1 cellular context compared by ENCODE assay signal in the genomic region with DNA sequence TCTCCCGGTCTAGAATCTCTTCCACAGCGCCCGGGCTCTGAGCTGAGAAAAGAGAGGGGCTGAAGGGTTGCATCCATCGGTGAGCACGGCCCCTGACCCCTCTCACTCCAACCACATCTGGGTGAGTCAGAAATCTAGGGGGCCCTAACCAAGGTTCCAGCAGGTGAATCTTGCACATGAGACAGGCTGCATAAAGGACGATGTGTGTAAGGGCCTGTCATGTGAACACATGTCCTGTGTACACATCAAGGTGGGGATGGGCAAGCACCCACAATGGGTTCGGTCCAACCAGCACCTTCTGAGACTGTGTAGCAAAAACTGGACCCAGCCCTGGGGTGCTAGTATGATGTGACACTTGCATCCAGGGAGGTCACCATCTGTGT.
TF ChIP-seq lines count a peak whose summit lies in the region.

No MANE protein-coding gene starts in this region.

TF ChIP-seq in IMR-90, 13 proteins besides CTCF, POLR2A, EP300 and RAD21:
- TF ChIP-seq RFX5 (IDR thresholded peaks at IDR 0.05; ENCODE audit: low read depth, low read length) (no peak), MAZ (IDR thresholded peaks at IDR 0.05; ENCODE audit: borderline replicate concordance, low read depth, low read length) (no peak), USF2 (IDR thresholded peaks at IDR 0.05; ENCODE audit: low read depth, low read length) (no peak), CHD1 (IDR thresholded peaks at IDR 0.05; ENCODE audit: low read depth, low read length) (no peak), NFE2L2 (IDR thresholded peaks at IDR 0.05; ENCODE audit: low read depth, low read length) (no peak), MXI1 (IDR thresholded peaks at IDR 0.05; ENCODE audit: borderline replicate concordance, low read depth, low read length) (no peak), BHLHE40 (IDR thresholded peaks at IDR 0.05; ENCODE audit: low read depth, low read length) (no peak), RCOR1 (IDR thresholded peaks at IDR 0.05; ENCODE audit: insufficient replicate concordance, low read length) (no peak), CEBPB (IDR thresholded peaks at IDR 0.05; ENCODE audit: low read depth, low read length) (no peak), MAFK (IDR thresholded peaks at IDR 0.05; ENCODE audit: low read depth, low read length) (no peak), FOS (IDR thresholded peaks at IDR 0.05; ENCODE audit: low read depth, low read length) (no peak), SMC3 (IDR thresholded peaks at IDR 0.05; ENCODE audit: low read depth, low read length) (no peak)
- TF ChIP-seq, protein P1, sequence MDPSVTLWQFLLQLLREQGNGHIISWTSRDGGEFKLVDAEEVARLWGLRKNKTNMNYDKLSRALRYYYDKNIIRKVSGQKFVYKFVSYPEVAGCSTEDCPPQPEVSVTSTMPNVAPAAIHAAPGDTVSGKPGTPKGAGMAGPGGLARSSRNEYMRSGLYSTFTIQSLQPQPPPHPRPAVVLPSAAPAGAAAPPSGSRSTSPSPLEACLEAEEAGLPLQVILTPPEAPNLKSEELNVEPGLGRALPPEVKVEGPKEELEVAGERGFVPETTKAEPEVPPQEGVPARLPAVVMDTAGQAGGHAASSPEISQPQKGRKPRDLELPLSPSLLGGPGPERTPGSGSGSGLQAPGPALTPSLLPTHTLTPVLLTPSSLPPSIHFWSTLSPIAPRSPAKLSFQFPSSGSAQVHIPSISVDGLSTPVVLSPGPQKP (IDR thresholded peaks at IDR 0.05; ENCODE audit: borderline replicate concordance, low read depth, low read length) = no peak
